Comparison of ENCODE assay signal across 8 cellular contexts in genomic region chr6:52420668-52421358, GRCh38. TPM values are rescaled to one million over a fixed set of nuclear protein-coding genes. Genes with fewer than 3 reads are reported as not detected.
DNase-seq lines count a peak whose midpoint lies in the region; TF ChIP-seq lines count a peak whose summit lies in the region.

No MANE protein-coding gene starts in this region.

- DNase-seq in DMS153 treated with DMSO at 0.1 percent for 48 hours (lab: John Stamatoyannopoulos, UW; ENCODE audit: unreplicated experiment): peak; percentile 54
- peak; percentile 78 for DNase-seq in NCI-H146 (lab: John Stamatoyannopoulos, UW)
- DNase-seq in adrenal gland: peak in 2 of 7 donors; percentile 26 to 67
- DNase-seq in stomach: no peak
- no peak for DNase-seq in stimulated activated CD4-positive, alpha-beta T cell treated with anti-CD3 and anti-CD28 coated beads, Interleukin-4, amount 100 ng/mL, for 4 hours
- no peak for DNase-seq in NK-92 (lab: John Stamatoyannopoulos, UW; ENCODE audit: unreplicated experiment)
- DNase-seq in activated gamma-delta T cell (lab: John Stamatoyannopoulos, UW): no peak

- H3K4me1 ChIP-seq in adrenal gland (replicated peaks in 1 of 2) (peaks cover 7 to 19% of the 10 kb centered on the region in 2 donors), stomach (peaks cover 4 to 44% (median 33%) of the 10 kb centered on the region in 4 donors)

- H3K27ac ChIP-seq in adrenal gland: peak overlapping the region in 2 of 5 donors; percentile 86 to 89
- peak overlapping the region; percentile 35 to 92 (median 84) for H3K27ac ChIP-seq in stomach

- H3K9me3 ChIP-seq in adrenal gland (replicated peaks in 1 of 3) (no peaks in the 10 kb centered on the region), iPS-18c (ENCODE audit: control insufficient read depth, insufficient read depth, low read length) (no peaks in the 10 kb centered on the region), stomach (no peaks in the 10 kb centered on the region)

- WGBS in adrenal gland, 4 donors: 2 to 3% (median 3%) methylated on average over 21 of the region's 21 CpGs
- 4 to 5% (median 5%) methylated on average over 21 of the region's 21 CpGs for WGBS in stomach, 5 donors

- H3K27me3 ChIP-seq in adrenal gland (no peaks in the 10 kb centered on the region), stomach (no peaks in the 10 kb centered on the region)

- intact Hi-C loops in adrenal gland (cut with DNase I) (loop anchor here (10.0 kb wide), 2 partner anchors 84 to 154 kb away; partner anchors contain the start of gene TRAM2 (in 1 of the 2)), stomach (cut with DNase I; ENCODE audit: low total_unique reads) (loop anchor here (10.0 kb wide), 1 partner anchor 74 kb away; no protein-coding TSS in a partner anchor)

- H3K4me3 ChIP-seq in adrenal gland (peak overlapping the region in 3 of 4 donors; percentile 1 to 83 (median 42)), iPS-18c (ENCODE audit: insufficient read depth, low read depth, low read length) (peak overlapping the region; percentile 75), stomach (peak overlapping the region; percentile 70 to 90 (median 80))

- no peak for TF ChIP-seq CTCF in adrenal gland (IDR thresholded peaks at IDR 0.05)
- no peak for TF ChIP-seq CTCF in stomach (IDR thresholded peaks at IDR 0.05)

- no peak for TF ChIP-seq EP300 in stomach (IDR thresholded peaks at IDR 0.05)

- H3K36me3 ChIP-seq in adrenal gland (replicated peaks in 1 of 2): no peaks in the 10 kb centered on the region
- H3K36me3 ChIP-seq in stomach: peaks cover 0 to 9% (median 2%) of the 10 kb centered on the region in 4 donors

- TF ChIP-seq POLR2A in adrenal gland (IDR thresholded peaks at IDR 0.05) (no peak), stomach (IDR thresholded peaks at IDR 0.05) (no peak)

RNA-seq across cellular contexts. Expression of gene EFHC1, which starts 0.7 kb away (rescaled TPM):
- total RNA-seq in adrenal gland (10 to 100 TPM in 5 of 8 donors, 1 to 10 TPM in 3; 4.0 to 43.3 (median 14.0) TPM), stomach (10 to 100 TPM in 4 of 5 donors, 1 to 10 TPM in 1; 9.3 to 54.3 (median 50.4) TPM)
- polyA plus RNA-seq in adrenal gland (10 to 100 TPM; 12.7 to 41.7 (median 38.9) TPM), stomach (10 to 100 TPM in 1 of 3 donors, 1 to 10 TPM in 2; 7.2 to 28.1 (median 7.8) TPM)

RNA-seq across cellular contexts. Expression of gene PAQR8, which starts 58.9 kb away (rescaled TPM):
- total RNA-seq in adrenal gland (10 to 100 TPM in 3 of 8 donors, 1 to 10 TPM in 5; 2.3 to 17.1 (median 9.2) TPM), stomach (10 to 100 TPM; 14.6 to 46.1 (median 19.6) TPM)
- polyA plus RNA-seq in adrenal gland (1 to 10 TPM; 2.3 to 5.1 (median 2.9) TPM), stomach (1 to 10 TPM; 4.0 to 5.2 (median 5.2) TPM)

Comparison
In these comparisons a context has a peak if more than half of its experiments do, and no peak if none do; other contexts are left out.
1. DNase-seq: peak in DMS153 treated with DMSO at 0.1 percent for 48 hours (single experiment) and NCI-H146 (single experiment); none in stomach (single experiment), stimulated activated CD4-positive, alpha-beta T cell treated with anti-CD3 and anti-CD28 coated beads, Interleukin-4, amount 100 ng/mL, for 4 hours (0 of 2), NK-92 (single experiment) and activated gamma-delta T cell (single experiment).
2. Peak in every context shown above with its lines, with median percentiles within 50 percentile points of each other: H3K4me3 ChIP-seq.